Comparison of ENCODE assay signal across 6 cellular contexts in genomic region chr2:3447186-3447585, GRCh38.
DNase-seq lines count a peak whose midpoint lies in the region; TF ChIP-seq lines count a peak whose summit lies in the region.
"Not testable (repeated sequence)": the region's sequence is repeated elsewhere in the genome, so short reads cannot be mapped to it uniquely, and the experiment has no call there.

No MANE protein-coding gene starts in this region.

- not testable (repeated sequence) for TF ChIP-seq CTCF in HEK293 (tag by site-specific recombination; IDR thresholded peaks at IDR 0.05); endothelial cell (IDR thresholded peaks at IDR 0.05; ENCODE audit: unreplicated experiment); nephron (IDR thresholded peaks at IDR 0.05; ENCODE audit: unreplicated experiment in 3 of 3); osteocyte (IDR thresholded peaks at IDR 0.05)

- CTCF ChIA-PET in HEK293 (lab: Yijun Ruan, JAX): interaction anchor here (1.8 kb wide), 1 partner anchor 23 kb away, joined by 8 read pairs; no protein-coding TSS in a partner anchor

- not testable (repeated sequence) for H3K4me3 Mint-ChIP-seq in activated naive CD4-positive, alpha-beta T cell treated with anti-CD3 and anti-CD28 coated beads, Interleukin-2, amount 50 U/mL, for 24 hours; osteocyte (ENCODE audit: unreplicated experiment)
- H3K4me3 Mint-ChIP-seq in endothelial cell (ENCODE audit: unreplicated experiment) (peak overlapping the region; percentile 62), nephron (peak overlapping the region in 2 of 3 experiments; percentile 16 to 37)

- not testable (repeated sequence) for H3K4me1 ChIP-seq in HEK293 (ENCODE audit: control insufficient read depth, insufficient read depth, low read length)
- peaks cover 49% of the 10 kb centered on the region for H3K4me1 ChIP-seq in SJCRH30

- H3K36me3 Mint-ChIP-seq in activated naive CD4-positive, alpha-beta T cell treated with anti-CD3 and anti-CD28 coated beads, Interleukin-2, amount 50 U/mL, for 24 hours: not testable (repeated sequence)
- H3K36me3 Mint-ChIP-seq in endothelial cell (ENCODE audit: low read depth, unreplicated experiment): peaks cover 34% of the 10 kb centered on the region
- peaks cover 62% of the 10 kb centered on the region for H3K36me3 Mint-ChIP-seq in nephron (ENCODE audit: low read depth)
- H3K36me3 Mint-ChIP-seq in osteocyte (ENCODE audit: unreplicated experiment): peaks cover 34% of the 10 kb centered on the region

- POLR2A ChIA-PET in HEK293 (lab: Yijun Ruan, JAX): not testable (repeated sequence)

- peaks cover 4 to 79% of the 10 kb centered on the region in 2 experiments; a peak in 2 of 3 replicates for H3K36me3 ChIP-seq in HEK293 (ENCODE audit: control insufficient read depth in 2 of 2, insufficient read depth in 1 of 2, low read length in 2 of 2)
- H3K36me3 ChIP-seq in SJCRH30: peaks cover 33% of the 10 kb centered on the region

- not testable (repeated sequence) for H3K4me3 ChIP-seq in HEK293 (ENCODE audit: low read depth, low read length); SJCRH30

- H3K27ac ChIP-seq in HEK293 (ENCODE audit: extremely low read depth, low read depth, low read length): not testable (repeated sequence)
- H3K27ac ChIP-seq in SJCRH30: peak overlapping the region; percentile 92

- not testable (repeated sequence) for H3K4me1 Mint-ChIP-seq in activated naive CD4-positive, alpha-beta T cell treated with anti-CD3 and anti-CD28 coated beads, Interleukin-2, amount 50 U/mL, for 24 hours; osteocyte (ENCODE audit: unreplicated experiment)
- H3K4me1 Mint-ChIP-seq in endothelial cell (ENCODE audit: unreplicated experiment): peaks cover 53% of the 10 kb centered on the region
- peaks cover 52% of the 10 kb centered on the region for H3K4me1 Mint-ChIP-seq in nephron

- not testable (repeated sequence) for H3K9me3 ChIP-seq in HEK293 (ENCODE audit: control insufficient read depth, insufficient read depth, low read depth, low read length); SJCRH30 (replicated peaks)

- not testable (repeated sequence) for H3K27me3 Mint-ChIP-seq in activated naive CD4-positive, alpha-beta T cell treated with anti-CD3 and anti-CD28 coated beads, Interleukin-2, amount 50 U/mL, for 24 hours; endothelial cell (ENCODE audit: unreplicated experiment); nephron (ENCODE audit: low read depth); osteocyte (ENCODE audit: unreplicated experiment)

- H3K9me3 Mint-ChIP-seq in activated naive CD4-positive, alpha-beta T cell treated with anti-CD3 and anti-CD28 coated beads, Interleukin-2, amount 50 U/mL, for 24 hours; endothelial cell (ENCODE audit: unreplicated experiment); nephron; osteocyte (ENCODE audit: unreplicated experiment): not testable (repeated sequence)

- peak in 1 of 2 experiments; percentile 67 for DNase-seq in SJCRH30
- DNase-seq in endothelial cell (ENCODE audit: low spot score): not testable (repeated sequence)
- DNase-seq in osteocyte (ENCODE audit: extremely low spot score, unreplicated experiment): peak; percentile 42

- H3K27ac Mint-ChIP-seq in activated naive CD4-positive, alpha-beta T cell treated with anti-CD3 and anti-CD28 coated beads, Interleukin-2, amount 50 U/mL, for 24 hours: peak overlapping the region; percentile 30
- peak overlapping the region; percentile 93 for H3K27ac Mint-ChIP-seq in endothelial cell (ENCODE audit: unreplicated experiment)
- peak overlapping the region; percentile 70 to 95 (median 89) for H3K27ac Mint-ChIP-seq in nephron
- not testable (repeated sequence) for H3K27ac Mint-ChIP-seq in osteocyte (ENCODE audit: unreplicated experiment)

- H3K27me3 ChIP-seq in SJCRH30: not testable (repeated sequence)

TF ChIP-seq in HEK293, 187 proteins besides CTCF, POLR2A, EP300 and RAD21:
- 0 out of 2 replicates have a peak, but pooled peaks have one; percentile 36 for TF ChIP-seq GLIS1 (tag by site-specific recombination; IDR thresholded peaks at IDR 0.05)
TF ChIP-seq in HEK293: peak in this region for 1; not testable (repeated sequence) for 186.
